Comparison of ENCODE assay signal across 13 cellular contexts in the genomic region with DNA sequence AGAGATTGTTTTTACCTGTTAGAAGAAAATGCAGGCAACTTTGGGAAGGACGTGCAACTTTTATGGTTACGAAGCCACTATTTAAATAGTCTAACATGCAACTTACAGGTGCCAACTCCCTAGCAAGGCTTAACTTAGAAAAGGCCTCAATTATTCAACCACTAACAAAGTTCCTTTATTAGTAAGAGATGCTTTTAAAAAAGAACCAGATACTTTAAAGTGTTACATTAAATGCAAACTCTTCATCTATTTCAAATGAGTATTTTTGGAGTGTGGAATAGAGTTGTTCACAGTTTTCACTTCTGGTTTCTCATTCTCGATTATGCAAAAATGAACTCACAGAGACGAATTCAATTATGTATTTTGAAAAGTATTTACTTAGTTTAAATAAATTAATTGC.
A peak's percentile ranks its signal among the peaks of the same experiment; 100 is the strongest.
DNase-seq lines count a peak whose midpoint lies in the region; ATAC-seq lines count a peak whose summit lies in the region.
"Had no signal": no experiment of that assay in that cellular context is flagged by ENCODE, and none has a peak within 500 bp of the region (broad histone marks: within the 10 kb centered on the region; RNA-seq: fewer than 3 reads in every experiment).

No MANE protein-coding gene starts in this region.

- peaks cover 24% of the 10 kb centered on the region for H3K4me1 Mint-ChIP-seq in memory B cell
- H3K4me1 Mint-ChIP-seq in stimulated activated naive CD8-positive, alpha-beta T cell treated with anti-CD3 and anti-CD28 coated beads, Interleukin-15, amount 100 ng/mL, for 72 hours = peaks cover 20% of the 10 kb centered on the region

- H3K9me3 Mint-ChIP-seq in memory B cell = peaks cover 5% of the 10 kb centered on the region
- H3K9me3 Mint-ChIP-seq in stimulated activated naive CD8-positive, alpha-beta T cell treated with anti-CD3 and anti-CD28 coated beads, Interleukin-15, amount 100 ng/mL, for 72 hours = peaks cover 0 to 8% of the 10 kb centered on the region in 2 donors
- H3K9me3 Mint-ChIP-seq: endodermal cell had no signal

- H3K27me3 Mint-ChIP-seq in memory B cell = no peaks in the 10 kb centered on the region
- H3K27me3 Mint-ChIP-seq in stimulated activated naive CD8-positive, alpha-beta T cell treated with anti-CD3 and anti-CD28 coated beads, Interleukin-15, amount 100 ng/mL, for 72 hours = no peaks in the 10 kb centered on the region
- H3K27me3 Mint-ChIP-seq: activated CD8-positive, alpha-beta memory T cell treated with anti-CD3 and anti-CD28 coated beads, Interleukin-2, amount 10 ng/mL, durations not matched to agents 7 days and 5 days had no signal

- peaks cover 31% of the 10 kb centered on the region for H3K36me3 Mint-ChIP-seq in memory B cell

- peak overlapping the region; percentile 68 for H3K27ac Mint-ChIP-seq in memory B cell
- no peak overlapping the region for H3K27ac Mint-ChIP-seq in stimulated activated naive CD8-positive, alpha-beta T cell treated with anti-CD3 and anti-CD28 coated beads, Interleukin-15, amount 100 ng/mL, for 72 hours
- H3K27ac Mint-ChIP-seq: activated CD8-positive, alpha-beta memory T cell treated with anti-CD3 and anti-CD28 coated beads, Interleukin-2, amount 10 ng/mL, durations not matched to agents 7 days and 5 days; endodermal cell; T-helper 2 cell treated with Interferon-gamma antibody and Interleukin-4, amounts not matched to agents 5 μg/mL and 100 μg/mL, for 36 hours had no signal

- H3K4me3 Mint-ChIP-seq in memory B cell = peak overlapping the region; percentile 52
- no peak overlapping the region for H3K4me3 Mint-ChIP-seq in stimulated activated naive CD8-positive, alpha-beta T cell treated with anti-CD3 and anti-CD28 coated beads, Interleukin-15, amount 100 ng/mL, for 72 hours
- H3K4me3 Mint-ChIP-seq: activated CD8-positive, alpha-beta memory T cell treated with anti-CD3 and anti-CD28 coated beads, Interleukin-2, amount 10 ng/mL, durations not matched to agents 7 days and 5 days; endodermal cell; T-helper 2 cell treated with Interferon-gamma antibody and Interleukin-4, amounts not matched to agents 5 μg/mL and 100 μg/mL, for 36 hours had no signal

- DNase-seq in memory B cell (ENCODE audit: low spot score in 2 of 2) = no peak
- DNase-seq in stimulated activated naive CD8-positive, alpha-beta T cell treated with anti-CD3 and anti-CD28 coated beads, Interleukin-15, amount 100 ng/mL, for 72 hours = no peak
- DNase-seq in Kasumi-1 (lab: John Stamatoyannopoulos, UW) = no peak
- no peak for DNase-seq in kidney tubule cell (ENCODE audit: low spot score)
- no peak for DNase-seq in RPMI8226
- DNase-seq: activated CD8-positive, alpha-beta memory T cell treated with anti-CD3 and anti-CD28 coated beads, Interleukin-2, amount 10 ng/mL, durations not matched to agents 7 days and 5 days; endodermal cell; NCI-H1092 treated with DMSO at 0.1 percent for 48 hours; ovary had no signal

- ATAC-seq in GM18909 (IDR thresholded peaks at IDR 0.05; ENCODE audit: poor library complexity, unreplicated experiment) (peak; percentile 74), GM21737 (IDR thresholded peaks at IDR 0.05; ENCODE audit: unreplicated experiment) (peak; percentile 53), HG03196 (IDR thresholded peaks at IDR 0.05; ENCODE audit: unreplicated experiment) (peak; percentile 53), memory B cell (ENCODE audit: low read depth) (peak; percentile 9)
- no peak for ATAC-seq in stimulated activated naive CD8-positive, alpha-beta T cell treated with anti-CD3 and anti-CD28 coated beads, Interleukin-15, amount 100 ng/mL, for 72 hours
- ATAC-seq: activated CD8-positive, alpha-beta memory T cell treated with anti-CD3 and anti-CD28 coated beads, Interleukin-2, amount 10 ng/mL, durations not matched to agents 7 days and 5 days had no signal
